19 cellular contexts compared by ENCODE assay signal in the genomic region with DNA sequence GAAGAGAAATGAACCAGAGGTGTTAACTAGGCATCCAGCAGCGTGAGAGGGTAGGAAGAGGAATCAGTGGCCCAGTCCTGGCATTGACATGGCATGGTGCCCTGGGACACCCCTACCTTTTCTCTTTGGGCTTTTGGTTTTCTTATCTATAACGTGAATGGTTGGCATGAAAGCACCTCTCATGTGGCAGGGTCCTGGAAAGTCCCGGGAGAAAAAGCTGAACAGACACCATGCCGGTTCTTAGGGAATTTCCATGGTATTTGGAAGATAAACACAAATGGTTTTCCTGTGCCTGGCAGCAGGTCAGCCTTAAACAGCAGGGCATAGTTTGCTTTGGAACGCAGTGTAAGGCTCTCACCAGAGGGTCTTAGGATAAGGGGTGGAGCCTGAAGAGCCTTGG. TPM values are rescaled to one million over a fixed set of nuclear protein-coding genes. Genes with fewer than 3 reads are reported as not detected.
DNase-seq lines count a peak whose midpoint lies in the region; FAIRE-seq and TF ChIP-seq lines count a peak whose summit lies in the region.
"Had no signal": no experiment of that assay in that cellular context is flagged by ENCODE, and none has a peak within 500 bp of the region (broad histone marks: within the 10 kb centered on the region; RNA-seq: fewer than 3 reads in every experiment).

No MANE protein-coding gene starts in this region.

- H3K36me3 ChIP-seq in MG63 (no peaks in the 10 kb centered on the region), kidney (ENCODE audit: control insufficient read depth in 1 of 2, insufficient read depth in 2 of 2, low read length in 2 of 2) (no peaks in the 10 kb centered on the region)
- H3K36me3 ChIP-seq: gastrocnemius medialis, prostate gland had no signal

- H3K4me1 Mint-ChIP-seq in chondrocyte (ENCODE audit: low read depth), result peaks cover 51% of the 10 kb centered on the region
- H3K4me1 Mint-ChIP-seq: CD4-positive, CD25-positive, alpha-beta regulatory T cell had no signal

- H3K9me3 ChIP-seq in AG04450 (ENCODE audit: control insufficient read depth, insufficient read depth, low read length) (no peaks in the 10 kb centered on the region; the same call in 1 of the 2 replicates), MG63 (no peaks in the 10 kb centered on the region; the same call in none of the 2 replicates), kidney (ENCODE audit: control insufficient read depth in 1 of 2, low read length in 2 of 2) (no peaks in the 10 kb centered on the region)
- H3K9me3 ChIP-seq: gastrocnemius medialis, mucosa of descending colon, prostate gland had no signal

- no peaks in the 10 kb centered on the region for H3K27me3 ChIP-seq in AG04450 (ENCODE audit: control insufficient read depth, insufficient read depth, low read length)
- no peaks in the 10 kb centered on the region for H3K27me3 ChIP-seq in MG63
- H3K27me3 ChIP-seq: gastrocnemius medialis had no signal

- TF ChIP-seq CTCF in AG04450 (IDR thresholded peaks at IDR 0.05; ENCODE audit: low read depth, low read length) (no peak), chondrocyte (IDR thresholded peaks at IDR 0.05) (no peak), kidney (IDR thresholded peaks at IDR 0.05; ENCODE audit: borderline replicate concordance, extremely low read depth, insufficient read depth) (no peak)

- peaks cover 6% of the 10 kb centered on the region for H3K9me3 Mint-ChIP-seq in chondrocyte (ENCODE audit: low read depth)
- H3K9me3 Mint-ChIP-seq: activated naive CD4-positive, alpha-beta T cell treated with anti-CD3 and anti-CD28 coated beads, Interleukin-2, amount 50 U/mL, for 72 hours; CD4-positive, CD25-positive, alpha-beta regulatory T cell had no signal

- H3K4me1 ChIP-seq in kidney (ENCODE audit: control insufficient read depth in 1 of 2, insufficient read depth in 1 of 2, low read depth in 1 of 2, low read length in 2 of 2), result peaks cover 0 to 13% of the 10 kb centered on the region in 2 donors
- H3K4me1 ChIP-seq: gastrocnemius medialis, prostate gland had no signal

- peak overlapping the region; percentile 87 for H3K27ac Mint-ChIP-seq in chondrocyte (ENCODE audit: unreplicated experiment)
- H3K27ac Mint-ChIP-seq: activated naive CD4-positive, alpha-beta T cell treated with anti-CD3 and anti-CD28 coated beads, Interleukin-2, amount 50 U/mL, for 72 hours; CD4-positive, CD25-positive, alpha-beta regulatory T cell had no signal

- H3K4me3 Mint-ChIP-seq in chondrocyte (ENCODE audit: unreplicated experiment), result peak overlapping the region; percentile 16
- H3K4me3 Mint-ChIP-seq: CD4-positive, CD25-positive, alpha-beta regulatory T cell; neural crest cell had no signal

- POLR2A ChIA-PET in AG04450 (lab: Yijun Ruan, JAX), result no interaction called here

- intact Hi-C loops in kidney (cut with DNase I), result no loop called here

- no peak for FAIRE-seq in kidney (lab: Jason Lieb, UNC)

- no peak overlapping the region for H3K9ac ChIP-seq in kidney (ENCODE audit: low read length in 2 of 2)

- CTCF ChIA-PET in AG04450 (lab: Charles Lee), result interaction anchor here (0.5 to 2.3 kb wide), 5 partner anchors 9 to 145 kb away, joined by 3 to 14 read pairs (median 5); no protein-coding TSS in a partner anchor

- no peaks in the 10 kb centered on the region for H3K27me3 Mint-ChIP-seq in chondrocyte (ENCODE audit: low read depth)

- no peak overlapping the region for H3K4me3 ChIP-seq in AG04450 (ENCODE audit: low read depth, low read length)
- H3K4me3 ChIP-seq in MG63, result no peak overlapping the region
- H3K4me3 ChIP-seq in kidney (ENCODE audit: low read length in 2 of 2), result no peak overlapping the region
- H3K4me3 ChIP-seq: gastrocnemius medialis, mucosa of descending colon, prostate gland, skin epidermis had no signal

- peak overlapping the region; percentile 82 for H3K27ac ChIP-seq in AG04450 (ENCODE audit: low read depth, low read length)
- H3K27ac ChIP-seq in kidney (ENCODE audit: low read depth in 2 of 2, low read length in 2 of 2), result peak overlapping the region; percentile 24 to 60
- H3K27ac ChIP-seq: gastrocnemius medialis, prostate gland, skin epidermis had no signal

- H3K36me3 Mint-ChIP-seq in chondrocyte (ENCODE audit: low read depth), result peaks cover 5% of the 10 kb centered on the region
- H3K36me3 Mint-ChIP-seq: activated naive CD4-positive, alpha-beta T cell treated with anti-CD3 and anti-CD28 coated beads, Interleukin-2, amount 50 U/mL, for 72 hours; CD4-positive, CD25-positive, alpha-beta regulatory T cell had no signal

- DNase-seq in AG04450 (ENCODE audit: low read depth, low spot score) (peak; percentile 29), MG63 (peak; percentile 11), chondrocyte (ENCODE audit: low spot score) (no peak), kidney (no peak), COLO668 (lab: John Stamatoyannopoulos, UW; ENCODE audit: unreplicated experiment) (no peak), NCI-H82 treated with DMSO at 0.1 percent for 48 hours (lab: John Stamatoyannopoulos, UW; ENCODE audit: unreplicated experiment) (no peak), T-helper 2 cell (no peak), NCI-H1092 (lab: John Stamatoyannopoulos, UW) (no peak)
- DNase-seq: gastrocnemius medialis; NCI-H446 treated with DMSO at 0.1 percent for 48 hours; NK-92 treated with Interleukin-12 subunit alpha and Interleukin-12 subunit beta, amount 100 ng/mL, for 24 hours; stimulated activated naive CD4-positive, alpha-beta T cell treated with Interleukin-2 at 50 U/mL for 16 hours had no signal

RNA-seq across cellular contexts. Expression of gene ARNT2, which starts 15.4 kb away (rescaled TPM):
- 36.8 and 42.8 TPM in 2 replicates for polyA plus RNA-seq in AG04450 (2011; rRNA removed)
- polyA minus RNA-seq in AG04450 (2011; rRNA and poly(A)+ RNA removed), result 51.6 and 62.0 TPM in 2 replicates
- total RNA-seq in MG63 (2014; rRNA removed; shearing (Covaris generic); ENCODE audit: low replicate concordance), result 7.2 and 7.4 TPM in 2 replicates
- 20.2 to 30.7 TPM (median 22.3 TPM) in 3 replicates for total RNA-seq in chondrocyte
- 38.2 TPM for total RNA-seq in kidney
- 12.2 TPM for polyA plus RNA-seq in kidney (ENCODE audit: insufficient read depth, low read depth, low replicate concordance)
- total RNA-seq: activated naive CD4-positive, alpha-beta T cell treated with anti-CD3 and anti-CD28 coated beads, Interleukin-2, amount 50 U/mL, for 72 hours; CD4-positive, CD25-positive, alpha-beta regulatory T cell; HT-29 had no signal
- polyA plus RNA-seq: CD4-positive, CD25-positive, alpha-beta regulatory T cell had no signal

Comparison
In these comparisons a context has a peak if more than half of its experiments do, and no peak if none do; other contexts are left out.
1. DNase-seq: peak in AG04450 (single experiment) and MG63 (single experiment); none in chondrocyte (single experiment), kidney (single experiment), COLO668 (single experiment), NCI-H82 treated with DMSO at 0.1 percent for 48 hours (single experiment), T-helper 2 cell (0 of 5) and NCI-H1092 (single experiment).